In genomic region chr5:7393921-7394799, GRCh38 we compare ENCODE assay signal across 2 cellular contexts.
TF ChIP-seq lines count a peak whose summit lies in the region.

No MANE protein-coding gene starts in this region.

TF ChIP-seq in GM23338, 12 proteins besides CTCF, POLR2A, EP300 and RAD21:
- TF ChIP-seq ZNF462 (CRISPR knock-in tag; IDR thresholded peaks at IDR 0.05) (no peak), STAT1 (IDR thresholded peaks at IDR 0.05; ENCODE audit: unreplicated experiment) (no peak), JUNB (IDR thresholded peaks at IDR 0.05; ENCODE audit: unreplicated experiment) (no peak), ZNF114 (CRISPR knock-in tag; IDR thresholded peaks at IDR 0.05) (no peak), EZH2phosphoT487 (IDR thresholded peaks at IDR 0.05; ENCODE audit: unreplicated experiment) (no peak), NANOG (IDR thresholded peaks at IDR 0.05; ENCODE audit: borderline replicate concordance) (no peak), POLR2AphosphoS5 (IDR thresholded peaks at IDR 0.05; ENCODE audit: low read depth) (peak; percentile 7; the same call in 1 of the 2 replicates)
TF ChIP-seq in GM23338: peak in this region for 1.

TF ChIP-seq in HepG2, 621 proteins besides CTCF, POLR2A, EP300 and RAD21:
- TF ChIP-seq PCBP1 (IDR thresholded peaks at IDR 0.05; ENCODE audit: borderline replicate concordance, low read depth, low read length) = no peak
- TF ChIP-seq ZNF430 (CRISPR knock-in tag; IDR thresholded peaks at IDR 0.05) = no peak
- no peak for TF ChIP-seq ZNF790 (CRISPR knock-in tag; IDR thresholded peaks at IDR 0.05; ENCODE audit: borderline replicate concordance)
- no peak for TF ChIP-seq GPN1 (CRISPR knock-in tag; IDR thresholded peaks at IDR 0.05; ENCODE audit: borderline replicate concordance)
- TF ChIP-seq FOXO4 (CRISPR knock-in tag; conservative IDR thresholded peaks at IDR 0.05) = no peak
- no peak for TF ChIP-seq XRCC5 (optimal IDR thresholded peaks at IDR 0.05; ENCODE audit: low read length)
- no peak for TF ChIP-seq UBTF (CRISPR knock-in tag; IDR thresholded peaks at IDR 0.05)
- no peak for TF ChIP-seq ZNF768 (CRISPR knock-in tag; IDR thresholded peaks at IDR 0.05)
- no peak for TF ChIP-seq ZBTB33 (CRISPR knock-in tag; IDR thresholded peaks at IDR 0.05)
- TF ChIP-seq THYN1 (CRISPR knock-in tag; IDR thresholded peaks at IDR 0.05; ENCODE audit: borderline replicate concordance, low read depth) = no peak
- TF ChIP-seq EHMT2 (IDR thresholded peaks at IDR 0.05; ENCODE audit: borderline replicate concordance, low read depth, low read length) = no peak
- TF ChIP-seq REPIN1 (CRISPR knock-in tag; IDR thresholded peaks at IDR 0.05; ENCODE audit: borderline replicate concordance, low read depth) = no peak
- no peak for TF ChIP-seq ZNF451 (CRISPR knock-in tag; IDR thresholded peaks at IDR 0.05)
- no peak for TF ChIP-seq SNRNP70 (IDR thresholded peaks at IDR 0.05; ENCODE audit: low read depth, low read length)
- no peak for TF ChIP-seq PITX1 (CRISPR knock-in tag; IDR thresholded peaks at IDR 0.05)
- TF ChIP-seq PREB (CRISPR knock-in tag; IDR thresholded peaks at IDR 0.05) = no peak
- no peak for TF ChIP-seq ZNF770 (CRISPR knock-in tag; IDR thresholded peaks at IDR 0.05)
- TF ChIP-seq SOX5 (CRISPR knock-in tag; IDR thresholded peaks at IDR 0.05; ENCODE audit: borderline replicate concordance) = no peak
TF ChIP-seq in HepG2: peak in this region for 0.
